ENCODE assay signal across 14 cellular contexts in the genomic region with DNA sequence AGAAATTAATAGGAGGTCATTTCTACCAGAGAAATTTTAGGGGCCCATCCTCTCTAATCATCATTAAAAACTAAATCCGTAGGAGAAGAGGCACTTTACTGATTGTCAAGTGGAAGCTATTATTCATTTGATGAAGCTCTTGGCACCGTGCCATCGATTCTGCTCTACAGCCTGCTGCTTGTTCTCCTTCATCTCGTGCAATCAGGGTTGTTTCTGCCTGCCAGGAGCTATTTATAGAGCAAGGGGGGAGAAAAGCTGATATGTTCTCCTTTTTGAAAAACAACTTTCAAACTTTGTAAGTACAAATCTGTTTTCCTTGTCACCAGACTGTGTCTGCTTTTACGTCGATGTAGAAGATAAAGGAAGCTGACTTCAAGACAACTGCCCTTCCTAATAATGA.
A peak's percentile ranks its signal among the peaks of the same experiment; 100 is the strongest.
DNase-seq lines count a peak whose midpoint lies in the region; ATAC-seq and TF ChIP-seq lines count a peak whose summit lies in the region.
"Had no signal": no experiment of that assay in that cellular context is flagged by ENCODE, and none has a peak within 500 bp of the region (broad histone marks: within the 10 kb centered on the region; RNA-seq: fewer than 3 reads in every experiment).

No MANE protein-coding gene starts in this region.

- H3K27me3 ChIP-seq in neural progenitor cell: no peaks in the 10 kb centered on the region
- H3K27me3 ChIP-seq: vagina had no signal

- H3K4me3 Mint-ChIP-seq in neural progenitor cell: no peak overlapping the region
- no peak overlapping the region for H3K4me3 Mint-ChIP-seq in endothelial cell (ENCODE audit: unreplicated experiment)
- H3K4me3 Mint-ChIP-seq: memory B cell; T-helper 2 cell treated with Interferon-gamma antibody and Interleukin-4, amounts not matched to agents 5 μg/mL and 100 μg/mL, for 36 hours had no signal

- no peaks in the 10 kb centered on the region for H3K36me3 ChIP-seq in neural progenitor cell
- H3K36me3 ChIP-seq: vagina had no signal

- no peaks in the 10 kb centered on the region for H3K79me2 ChIP-seq in neural progenitor cell (ENCODE audit: low read depth)

- H3K4me1 Mint-ChIP-seq in neural progenitor cell (no peaks in the 10 kb centered on the region), endothelial cell (ENCODE audit: unreplicated experiment) (no peaks in the 10 kb centered on the region)
- H3K4me1 Mint-ChIP-seq: memory B cell had no signal

- H3K4me1 ChIP-seq in neural progenitor cell: no peaks in the 10 kb centered on the region
- H3K4me1 ChIP-seq: vagina had no signal

- H3K27me3 Mint-ChIP-seq in neural progenitor cell (ENCODE audit: insufficient read depth, low read depth) (peaks cover 2% of the 10 kb centered on the region), endothelial cell (ENCODE audit: unreplicated experiment) (no peaks in the 10 kb centered on the region)
- H3K27me3 Mint-ChIP-seq: memory B cell had no signal

- H3K4me3 ChIP-seq in neural progenitor cell: no peak overlapping the region
- H3K4me3 ChIP-seq: vagina had no signal

- DNase-seq in Daoy (ENCODE audit: low read depth) (peak; percentile 5), NCI-H1436 (lab: John Stamatoyannopoulos, UW) (peak; percentile 90), SK-N-DZ (ENCODE audit: low spot score) (peak; percentile 55), neural progenitor cell (ENCODE audit: low spot score) (no peak), endothelial cell (ENCODE audit: low spot score) (no peak), AG08396 (ENCODE audit: low spot score) (no peak)
- DNase-seq: activated gamma-delta T cell; stimulated activated CD4-positive, alpha-beta T cell treated with anti-CD3 and anti-CD28 coated beads, Interleukin-2, amount 100 ng/mL, for 24 hours had no signal

- H4K20me1 ChIP-seq in neural progenitor cell (ENCODE audit: low read depth): no peaks in the 10 kb centered on the region

- H3K36me3 Mint-ChIP-seq in neural progenitor cell (no peaks in the 10 kb centered on the region), endothelial cell (ENCODE audit: low read depth, unreplicated experiment) (no peaks in the 10 kb centered on the region)
- H3K36me3 Mint-ChIP-seq: memory B cell had no signal

- H3K9me3 ChIP-seq in neural progenitor cell (ENCODE audit: low read depth): no peaks in the 10 kb centered on the region
- H3K9me3 ChIP-seq: vagina had no signal

- no peak overlapping the region for H3K9ac ChIP-seq in neural progenitor cell

- ATAC-seq in GM18858 (IDR thresholded peaks at IDR 0.05; ENCODE audit: unreplicated experiment): no peak
- no peak for ATAC-seq in HG03571 (IDR thresholded peaks at IDR 0.05; ENCODE audit: unreplicated experiment)

- no peak overlapping the region for H3K27ac Mint-ChIP-seq in neural progenitor cell
- H3K27ac Mint-ChIP-seq in endothelial cell (ENCODE audit: unreplicated experiment): no peak overlapping the region
- H3K27ac Mint-ChIP-seq: memory B cell; T-helper 2 cell treated with Interferon-gamma antibody and Interleukin-4, amounts not matched to agents 5 μg/mL and 100 μg/mL, for 36 hours had no signal

- no peaks in the 10 kb centered on the region for H3F3A ChIP-seq in neural progenitor cell (ENCODE audit: low read depth)

- H3K9me3 Mint-ChIP-seq in neural progenitor cell (no peaks in the 10 kb centered on the region), endothelial cell (ENCODE audit: unreplicated experiment) (no peaks in the 10 kb centered on the region)
- H3K9me3 Mint-ChIP-seq: memory B cell; T-helper 2 cell treated with Interferon-gamma antibody and Interleukin-4, amounts not matched to agents 5 μg/mL and 100 μg/mL, for 36 hours had no signal

- no peak overlapping the region for H3K4me2 ChIP-seq in neural progenitor cell

- peak overlapping the region; percentile 15 for H2AFZ ChIP-seq in neural progenitor cell (replicated peaks)

- TF ChIP-seq CTCF in neural progenitor cell (IDR thresholded peaks at IDR 0.05) (no peak), endothelial cell (IDR thresholded peaks at IDR 0.05; ENCODE audit: unreplicated experiment) (no peak)

- H3K27ac ChIP-seq in neural progenitor cell: no peak overlapping the region
- H3K27ac ChIP-seq: epithelial cell of prostate, vagina had no signal

Comparison
In these comparisons a context has a peak if more than half of its experiments do, and no peak if none do; other contexts are left out.
1. DNase-seq: peak in Daoy (single experiment), NCI-H1436 (single experiment) and SK-N-DZ (single experiment); none in neural progenitor cell (single experiment), endothelial cell (single experiment) and AG08396 (single experiment).